Comparison of ENCODE assay signal across 23 cellular contexts in the genomic region with DNA sequence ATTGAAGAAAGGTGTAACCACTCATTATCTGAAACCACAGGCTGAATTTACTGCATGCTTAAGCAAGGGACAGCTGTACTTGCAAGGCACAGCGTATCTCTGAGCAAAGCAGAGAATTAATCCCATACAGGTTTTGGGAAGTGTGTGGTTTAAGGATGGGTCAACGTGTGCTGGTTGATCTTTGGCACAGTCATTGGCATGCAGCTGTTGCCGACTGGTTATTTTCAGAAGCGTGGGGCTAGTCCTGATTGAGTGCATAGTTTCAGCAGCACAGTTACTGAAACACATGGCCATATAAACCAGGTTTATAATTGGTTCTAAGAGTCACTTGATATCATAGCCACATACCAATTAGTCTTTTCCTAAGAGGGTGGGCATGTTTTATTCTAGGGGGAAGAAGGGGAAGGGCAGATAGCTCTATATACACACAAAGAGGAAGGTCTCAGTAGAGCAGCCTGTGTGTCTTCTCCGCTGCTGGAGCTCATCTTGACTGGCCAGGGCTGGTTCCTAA. TPM values are rescaled to one million over a fixed set of nuclear protein-coding genes. Genes with fewer than 3 reads are reported as not detected.
A peak's percentile ranks its signal among the peaks of the same experiment; 100 is the strongest.
DNase-seq lines count a peak whose midpoint lies in the region; ATAC-seq, FAIRE-seq and TF ChIP-seq lines count a peak whose summit lies in the region.
"Had no signal": no experiment of that assay in that cellular context is flagged by ENCODE, and none has a peak within 500 bp of the region (broad histone marks: within the 10 kb centered on the region; RNA-seq: fewer than 3 reads in every experiment).

No MANE protein-coding gene starts in this region.

- no peaks in the 10 kb centered on the region for H3K9me2 ChIP-seq in PC-3 (replicated peaks; ENCODE audit: low read length)

- DNase-seq in HTR-8/SVneo (ENCODE audit: insufficient read length, low spot score): no peak
- no peak for DNase-seq in PC-3
- DNase-seq in left ventricle myocardium superior: no peak
- DNase-seq in AG08396 (ENCODE audit: low spot score): no peak
- DNase-seq: activated CD4-positive, alpha-beta T cell treated with anti-CD3 and anti-CD28 coated beads, Interleukin-2, amount 10 ng/mL, durations not matched to agents 24 days and 14 days; activated gamma-delta T cell treated with Interleukin-2 at 50 U/mL for 16 hours; amygdala; DMS153; effector memory CD8-positive, alpha-beta T cell; kidney glomerular epithelial cell; NCI-H187; NCI-H69; Peyer's patch had no signal

- H3K79me2 ChIP-seq in PC-3 (ENCODE audit: low read length): no peaks in the 10 kb centered on the region

- peak; percentile 81 for FAIRE-seq in HTR-8/SVneo (lab: Jason Lieb, UNC)

- H3K9me3 ChIP-seq in PC-3 (ENCODE audit: low read length): no peaks in the 10 kb centered on the region
- H3K9me3 ChIP-seq in skeletal muscle satellite cell (replicated peaks; ENCODE audit: low read length): no peaks in the 10 kb centered on the region
- H3K9me3 ChIP-seq: ovary, Peyer's patch had no signal

- H4K20me1 ChIP-seq in PC-3 (ENCODE audit: low read length): no peaks in the 10 kb centered on the region

- peak overlapping the region; percentile 23; the same call in 1 of the 2 replicates for H2AFZ ChIP-seq in PC-3 (ENCODE audit: low read length)

- ATAC-seq in PC-3 (no peak; the same call in none of the 2 replicates), left ventricle myocardium superior (peak; percentile 36), HG03097 (IDR thresholded peaks at IDR 0.05; ENCODE audit: low FRiP score, unreplicated experiment) (no peak), GM18498 (IDR thresholded peaks at IDR 0.05; ENCODE audit: unreplicated experiment) (no peak)
- ATAC-seq: effector memory CD8-positive, alpha-beta T cell; HCT116 had no signal

- CTCF ChIA-PET in PC-3 (lab: Charles Lee): no interaction called here

- H3K36me3 ChIP-seq in PC-3 (ENCODE audit: low read depth, low read length) (no peaks in the 10 kb centered on the region), skeletal muscle satellite cell (ENCODE audit: insufficient read depth, low read length) (no peaks in the 10 kb centered on the region)
- H3K36me3 ChIP-seq: ovary, Peyer's patch had no signal

- H3K4me1 ChIP-seq in PC-3 (ENCODE audit: insufficient read depth, low read length) (peaks cover 3% of the 10 kb centered on the region; the same call in 1 of the 2 replicates), skeletal muscle satellite cell (ENCODE audit: control insufficient read depth, insufficient read depth, low read length) (peaks cover 27% of the 10 kb centered on the region)
- H3K4me1 ChIP-seq: Peyer's patch had no signal

- TF ChIP-seq CTCF in PC-3 (conservative IDR thresholded peaks at IDR 0.05; ENCODE audit: low read depth, low read length): no peak

- no peaks in the 10 kb centered on the region for H3F3A ChIP-seq in PC-3 (ENCODE audit: low read length, unreplicated experiment)

- H3K27me3 ChIP-seq in PC-3 (ENCODE audit: low read length): no peaks in the 10 kb centered on the region
- no peaks in the 10 kb centered on the region for H3K27me3 ChIP-seq in skeletal muscle satellite cell (ENCODE audit: control insufficient read depth, insufficient read depth, low read length)
- H3K27me3 ChIP-seq: ovary, Peyer's patch had no signal

- POLR2A ChIA-PET in PC-3 (lab: Charles Lee; ENCODE audit: unreplicated experiment): no interaction called here

- intact Hi-C loops in PC-3 (cut with micrococcal nuclease): no loop called here
- intact Hi-C loops in left ventricle myocardium superior (cut with micrococcal nuclease): no loop called here

- H3K9ac ChIP-seq in PC-3 (ENCODE audit: low read length) (no peak overlapping the region), skeletal muscle satellite cell (ENCODE audit: low read depth, low read length) (peak overlapping the region; percentile 19)

- no peak overlapping the region for H3K27ac ChIP-seq in PC-3 (ENCODE audit: low read length)
- H3K27ac ChIP-seq: ovary had no signal

- H3K4me2 ChIP-seq in PC-3 (ENCODE audit: low read length) (no peak overlapping the region), skeletal muscle satellite cell (ENCODE audit: low read length) (peak overlapping the region; percentile 26)

- H3K4me3 ChIP-seq in PC-3 (ENCODE audit: low read length) (no peak overlapping the region), skeletal muscle satellite cell (ENCODE audit: low read length) (no peak overlapping the region)
- H3K4me3 ChIP-seq: ovary, Peyer's patch, skin epidermis had no signal

- BruUV-seq in PC-3 (replicated peaks; lab: Mats Ljungman, UMichigan): no TSS peak

RNA-seq across cellular contexts. Expression of a gene that starts 10.9 kb away (rescaled TPM):
- total RNA-seq in PC-3 (2014; rRNA removed): 16.0 and 17.9 TPM in 2 replicates
- total RNA-seq in left ventricle myocardium superior: 18.6 TPM
- total RNA-seq in skeletal muscle satellite cell (2012; rRNA removed): 0.22 and 1.5 TPM in 2 replicates
- total RNA-seq: M059J had no signal

RNA-seq across cellular contexts. Expression of a gene that starts 21.4 kb away (rescaled TPM):
- total RNA-seq in PC-3 (2014; rRNA removed): 0.26 and 1.5 TPM in 2 replicates
- 4.9 TPM for total RNA-seq in left ventricle myocardium superior
- total RNA-seq in skeletal muscle satellite cell (2012; rRNA removed): 4.3 and 6.8 TPM in 2 replicates
- total RNA-seq: mononuclear cell had no signal

RNA-seq across cellular contexts. Expression of a gene that starts 52.3 kb away (rescaled TPM):
- total RNA-seq in PC-3 (2014; rRNA removed): 56.9 and 61.1 TPM in 2 replicates
- total RNA-seq in left ventricle myocardium superior: 241 TPM
- total RNA-seq in skeletal muscle satellite cell (2012; rRNA removed): 56.3 and 60.5 TPM in 2 replicates

RNA-seq across cellular contexts. Expression of a gene that starts 58.0 kb away (rescaled TPM):
- total RNA-seq in PC-3 (2014; rRNA removed): not detected in 2 replicates
- total RNA-seq in left ventricle myocardium superior: not detected
- total RNA-seq in skeletal muscle satellite cell (2012; rRNA removed): not detected in 2 replicates
- total RNA-seq: activated CD4-positive, alpha-beta T cell treated with anti-CD3 and anti-CD28 coated beads, Interleukin-2, amount 10 ng/mL, durations not matched to agents 24 days and 14 days; fibroblast of lung; HT-29; M059J; ovary; Peyer's patch had no signal
